Comparison of ENCODE assay signal across 24 cellular contexts in genomic region chr19:2443785-2444182, GRCh38.
"Had no signal": no experiment of that assay in that cellular context is flagged by ENCODE, and none has a peak within 500 bp of the region (broad histone marks: within the 10 kb centered on the region; RNA-seq: fewer than 3 reads in every experiment).

No MANE protein-coding gene starts in this region.

- H3K9me3 Mint-ChIP-seq: activated B cell treated with CpG ODN at 0.5 μM for 24 hours; activated CD4-positive, alpha-beta memory T cell treated with anti-CD3 and anti-CD28 coated beads, Interleukin-2, amount 10 ng/mL, durations not matched to agents 7 days and 5 days; activated CD4-positive, alpha-beta T cell treated with anti-CD3 and anti-CD28 coated beads, Interleukin-2, amount 10 ng/mL, durations not matched to agents 24 days and 14 days; activated naive CD4-positive, alpha-beta T cell treated with anti-CD3 and anti-CD28 coated beads for 36 hours; activated T-helper 17 cell treated with anti-CD3 and anti-CD28 coated beads, Interleukin-2, amount 50 U/mL, for 72 hours had no signal

- ATAC-seq: activated T-helper 17 cell treated with anti-CD3 and anti-CD28 coated beads, Interleukin-2, amount 50 U/mL, for 72 hours; T-helper 17 cell had no signal

- H3K4me3 Mint-ChIP-seq: activated B cell treated with CpG ODN at 0.5 μM for 24 hours; activated CD4-positive, alpha-beta memory T cell treated with anti-CD3 and anti-CD28 coated beads, Interleukin-2, amount 10 ng/mL, durations not matched to agents 7 days and 5 days; activated CD4-positive, alpha-beta T cell treated with anti-CD3 and anti-CD28 coated beads, Interleukin-2, amount 10 ng/mL, durations not matched to agents 24 days and 14 days; activated naive CD4-positive, alpha-beta T cell treated with anti-CD3 and anti-CD28 coated beads for 36 hours; activated naive CD8-positive, alpha-beta T cell; activated T-helper 17 cell treated with anti-CD3 and anti-CD28 coated beads, Interleukin-2, amount 50 U/mL, for 72 hours; T-helper 17 cell had no signal

- DNase-seq: activated B cell treated with CpG ODN at 0.5 μM for 24 hours; activated CD4-positive, alpha-beta memory T cell treated with anti-CD3 and anti-CD28 coated beads, Interleukin-2, amount 10 ng/mL, durations not matched to agents 7 days and 5 days; activated CD4-positive, alpha-beta T cell treated with anti-CD3 and anti-CD28 coated beads for 1 hour; activated CD4-positive, alpha-beta T cell treated with anti-CD3 and anti-CD28 coated beads, Interleukin-2, amount 10 ng/mL, durations not matched to agents 24 days and 14 days; activated gamma-delta T cell; activated naive CD4-positive, alpha-beta T cell treated with anti-CD3 and anti-CD28 coated beads for 36 hours; activated T-cell treated with anti-CD3 and anti-CD28 coated beads for 4 hours; activated T-cell treated with anti-CD3 and anti-CD28 coated beads, Interleukin-2, amount 50 U/mL, for 48 hours; cerebellar nuclear complex; KG1; NCI-H1092 treated with DMSO at 0.1 percent for 48 hours; NCI-H1436; NCI-H1694 treated with DMSO at 0.1 percent for 48 hours; NCI-H2029 treated with DMSO at 0.1 percent for 48 hours; NCI-H345; NCI-H510A; NCI-H526 treated with DMSO at 0.1 percent for 48 hours; NCI-H82; NK-92 treated with Interleukin-12 subunit alpha and Interleukin-12 subunit beta, amount 100 ng/mL, for 24 hours; SHP77 treated with DMSO at 0.1 percent for 48 hours; T-helper 17 cell; T-helper 9 cell had no signal

- H3K27me3 Mint-ChIP-seq: activated B cell treated with CpG ODN at 0.5 μM for 24 hours; activated CD4-positive, alpha-beta memory T cell treated with anti-CD3 and anti-CD28 coated beads, Interleukin-2, amount 10 ng/mL, durations not matched to agents 7 days and 5 days; activated CD4-positive, alpha-beta T cell treated with anti-CD3 and anti-CD28 coated beads, Interleukin-2, amount 10 ng/mL, durations not matched to agents 24 days and 14 days; activated naive CD8-positive, alpha-beta T cell; activated T-helper 17 cell treated with anti-CD3 and anti-CD28 coated beads, Interleukin-2, amount 50 U/mL, for 72 hours; T-helper 17 cell had no signal

- H3K27ac Mint-ChIP-seq: activated B cell treated with CpG ODN at 0.5 μM for 24 hours; activated CD4-positive, alpha-beta memory T cell treated with anti-CD3 and anti-CD28 coated beads, Interleukin-2, amount 10 ng/mL, durations not matched to agents 7 days and 5 days; activated CD4-positive, alpha-beta T cell treated with anti-CD3 and anti-CD28 coated beads, Interleukin-2, amount 10 ng/mL, durations not matched to agents 24 days and 14 days; activated naive CD4-positive, alpha-beta T cell treated with anti-CD3 and anti-CD28 coated beads for 36 hours; activated naive CD8-positive, alpha-beta T cell; activated T-helper 17 cell treated with anti-CD3 and anti-CD28 coated beads, Interleukin-2, amount 50 U/mL, for 72 hours; T-helper 17 cell had no signal

- H3K36me3 Mint-ChIP-seq: activated naive CD8-positive, alpha-beta T cell had no signal
